In the genomic region with DNA sequence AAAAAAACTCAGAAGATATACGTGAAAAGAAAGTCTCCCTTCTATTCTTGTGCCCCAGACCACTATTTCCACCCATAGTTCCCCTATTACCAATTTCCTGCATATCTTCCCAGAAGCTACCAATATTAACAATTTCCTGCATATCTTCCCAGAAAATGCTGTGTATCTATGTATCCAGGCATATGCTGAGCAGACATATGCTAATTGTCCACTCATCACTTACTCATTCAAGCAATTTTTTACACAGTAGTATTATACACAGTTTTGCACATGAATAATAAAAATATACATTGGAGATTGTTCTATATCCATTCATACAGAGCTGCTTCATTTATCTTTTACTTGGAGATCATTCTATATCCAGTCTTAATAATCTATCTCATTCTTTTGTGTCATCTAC, we compare ENCODE assay signal across 36 cellular contexts.
"Had no signal": no experiment of that assay in that cellular context is flagged by ENCODE, and none has a peak within 500 bp of the region (broad histone marks: within the 10 kb centered on the region; RNA-seq: fewer than 3 reads in every experiment).

No MANE protein-coding gene starts in this region.

- H2AFZ ChIP-seq: neural progenitor cell, parathyroid adenoma had no signal

- H3K36me3 ChIP-seq: adrenal gland, cardiac muscle cell, left ventricle myocardium inferior, neural progenitor cell, suprapubic skin, tibial artery, upper lobe of right lung had no signal

- H3K4me1 ChIP-seq: body of pancreas, parathyroid adenoma, suprapubic skin, tibial artery, upper lobe of right lung had no signal

- H3K9ac ChIP-seq: neural progenitor cell, parathyroid adenoma had no signal

- FAIRE-seq: islet of Langerhans, TTC549 had no signal

- H3K9me3 ChIP-seq: adrenal gland, body of pancreas, left ventricle myocardium inferior, psoas muscle, suprapubic skin, tibial artery, upper lobe of right lung had no signal

- H3K27ac ChIP-seq: adrenal gland, body of pancreas, cardiac muscle cell, coronary artery, left ventricle myocardium inferior, neural progenitor cell, parathyroid adenoma, psoas muscle, suprapubic skin, tibial artery, upper lobe of right lung, VCaP had no signal

- H3K27me3 ChIP-seq: adrenal gland, body of pancreas, cardiac muscle cell, neural progenitor cell, suprapubic skin, tibial artery, upper lobe of right lung had no signal

- ATAC-seq: body of pancreas; effector memory CD8-positive, alpha-beta T cell; natural killer cell; psoas muscle; stimulated activated memory B cell treated with anti-CD40 and anti-IgM and Interleukin-4, amounts not matched to agents 10 μg/mL and 1 μg/mL and 100 μg/mL, for 72 hours; stimulated activated naive CD8-positive, alpha-beta T cell treated with anti-CD3 and anti-CD28 coated beads, Interleukin-15, amount 100 ng/mL, for 72 hours; upper lobe of right lung had no signal

- H3K79me2 ChIP-seq: parathyroid adenoma had no signal

- H3K4me2 ChIP-seq: neural progenitor cell, smooth muscle cell had no signal

- DNase-seq: activated CD4-positive, alpha-beta memory T cell treated with anti-CD3 and anti-CD28 coated beads for 36 hours; activated CD4-positive, alpha-beta T cell treated with anti-CD3 and anti-CD28 coated beads, Interleukin-2, amount 10 ng/mL, durations not matched to agents 24 days and 14 days; activated CD8-positive, alpha-beta memory T cell treated with anti-CD3 and anti-CD28 coated beads, Interleukin-2, amount 50 U/mL, for 4 hours; activated effector memory CD4-positive, alpha-beta T cell treated with anti-CD3 and anti-CD28 coated beads, Interleukin-2, amount 50 U/mL, for 16 hours; activated naive CD4-positive, alpha-beta T cell treated with anti-CD3 and anti-CD28 coated beads for 36 hours; activated naive CD8-positive, alpha-beta T cell treated with anti-CD3 and anti-CD28 coated beads for 36 hours; activated T-cell treated with anti-CD3 and anti-CD28 coated beads, Interleukin-2, amount 50 U/mL, for 1 hour; adrenal gland; aorta; body of pancreas; cerebellar nuclear complex; effector memory CD8-positive, alpha-beta T cell; foreskin melanocyte; left ventricle myocardium inferior; mesendoderm; natural killer cell; occipital lobe; psoas muscle; stimulated activated CD4-positive, alpha-beta T cell treated with anti-CD3 and anti-CD28 coated beads, Interleukin-1b, Interleukin-23, amount 100 ng/mL, for 48 hours; stimulated activated CD4-positive, alpha-beta T cell treated with anti-CD3 and anti-CD28 coated beads, Interleukin-4, amount 100 ng/mL, for 4 hours; stimulated activated CD8-positive, alpha-beta memory T cell treated with anti-CD3 and anti-CD28 coated beads, Interleukin-4, amount 100 ng/mL, for 48 hours; stimulated activated naive CD8-positive, alpha-beta T cell treated with anti-CD3 and anti-CD28 coated beads, Interleukin-15, amount 100 ng/mL, for 72 hours; T-helper 9 cell; tibial artery; upper lobe of right lung had no signal

- H3K4me3 ChIP-seq: adrenal gland, body of pancreas, cardiac muscle cell, coronary artery, left ventricle myocardium inferior, lung, neural progenitor cell, psoas muscle, smooth muscle cell, suprapubic skin, tibial artery, upper lobe of right lung had no signal
